In the genomic region with DNA sequence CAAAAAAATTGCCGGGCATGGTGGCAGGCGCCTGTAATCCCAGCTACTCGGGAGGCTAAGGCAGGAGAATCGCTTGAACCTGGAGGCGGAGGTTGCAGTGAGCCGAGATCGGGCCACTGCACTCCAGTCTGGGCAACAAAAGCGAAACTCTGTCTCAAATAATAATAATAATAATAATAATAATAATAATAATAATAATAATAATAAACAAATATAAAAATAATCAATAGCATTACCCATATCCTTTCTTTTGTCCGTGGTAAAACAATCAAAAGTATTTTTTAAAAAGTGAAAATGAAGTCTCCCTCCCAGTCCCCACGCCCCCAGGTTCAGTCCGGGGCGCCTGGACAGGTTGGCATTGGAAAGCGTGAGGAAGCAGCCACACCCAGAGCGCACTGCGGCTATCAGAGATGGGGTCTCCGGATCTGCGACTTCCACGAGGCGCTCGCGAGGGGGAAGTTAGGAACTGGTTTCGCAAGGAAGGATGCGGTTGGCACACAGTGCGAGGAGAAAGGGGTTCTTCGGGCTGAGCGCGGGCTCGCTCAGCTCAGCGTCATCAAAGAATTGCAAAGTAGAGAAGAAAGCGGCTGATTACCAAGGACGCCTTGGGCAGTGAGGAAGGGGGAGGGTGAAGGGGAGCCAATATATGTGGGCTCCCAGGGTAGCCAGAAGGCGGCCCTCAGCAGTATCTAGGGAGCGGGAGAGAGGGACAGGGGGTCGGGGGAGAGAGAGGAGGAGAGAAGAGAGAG, we compare ENCODE assay signal across 12 cellular contexts.
DNase-seq lines count a peak whose midpoint lies in the region; ATAC-seq lines count a peak whose summit lies in the region.
"Had no signal": no experiment of that assay in that cellular context is flagged by ENCODE, and none has a peak within 500 bp of the region (broad histone marks: within the 10 kb centered on the region; RNA-seq: fewer than 3 reads in every experiment).

No MANE protein-coding gene starts in this region.

- H3K27me3 ChIP-seq in HUES64 (ENCODE audit: insufficient read depth, low read length) (peaks cover 23% of the 10 kb centered on the region), skeletal muscle satellite cell (ENCODE audit: control insufficient read depth, insufficient read depth, low read length) (peaks cover 72% of the 10 kb centered on the region)

- WGBS in HUES64, result 52% methylated on average over 30 of the region's 34 CpGs

- peak overlapping the region; percentile 47 for H3K4me2 ChIP-seq in skeletal muscle satellite cell (ENCODE audit: low read length)

- peak overlapping the region; percentile 42 for H3K4me3 ChIP-seq in HUES64 (ENCODE audit: low read length)
- H3K4me3 ChIP-seq in skeletal muscle satellite cell (ENCODE audit: low read length), result no peak overlapping the region
- H3K4me3 ChIP-seq: tibial artery had no signal

- intact Hi-C loops in left ventricle myocardium superior (cut with micrococcal nuclease), result no loop called here

- no peaks in the 10 kb centered on the region for H3K36me3 ChIP-seq in HUES64 (ENCODE audit: insufficient read depth, low read length)
- H3K36me3 ChIP-seq in skeletal muscle satellite cell (ENCODE audit: insufficient read depth, low read length), result no peaks in the 10 kb centered on the region
- H3K36me3 ChIP-seq: tibial artery had no signal

- DNase-seq in SKM-1 treated with dmso at 0.1 percent for 144 hours (lab: John Stamatoyannopoulos, UW; ENCODE audit: unreplicated experiment) (peak; percentile 71), left ventricle myocardium superior (peak; percentile 51), foreskin melanocyte (no peak), activated T-cell treated with anti-CD3 and anti-CD28 coated beads for 4 hours (no peak), SW480 (ENCODE audit: low spot score) (no peak)
- DNase-seq: activated T-cell treated with anti-CD3 and anti-CD28 coated beads, Interleukin-2, amount 50 U/mL, for 48 hours; NCI-H187; SHP77 treated with DMSO at 0.1 percent for 48 hours had no signal

- H3K4me1 ChIP-seq in HUES64 (ENCODE audit: insufficient read depth, low read length) (no peaks in the 10 kb centered on the region), skeletal muscle satellite cell (ENCODE audit: control insufficient read depth, insufficient read depth, low read length) (no peaks in the 10 kb centered on the region)

- H3K9ac ChIP-seq in HUES64 (ENCODE audit: low read depth, low read length) (no peak overlapping the region), skeletal muscle satellite cell (ENCODE audit: low read depth, low read length) (no peak overlapping the region)

- peak; percentile 71 for ATAC-seq in left ventricle myocardium superior
- ATAC-seq in HG03280 (IDR thresholded peaks at IDR 0.05; ENCODE audit: unreplicated experiment), result no peak

- H3K27ac ChIP-seq in HUES64 (ENCODE audit: low read depth, low read length), result no peak overlapping the region
- H3K27ac ChIP-seq: tibial artery had no signal

- H3K9me3 ChIP-seq in HUES64 (ENCODE audit: insufficient read depth, low read depth, low read length), result no peaks in the 10 kb centered on the region
- H3K9me3 ChIP-seq in skeletal muscle satellite cell (replicated peaks; ENCODE audit: low read length), result no peaks in the 10 kb centered on the region
- H3K9me3 ChIP-seq: tibial artery had no signal

Comparison
In these comparisons a context has a peak if more than half of its experiments do, and no peak if none do; other contexts are left out.
1. DNase-seq: peak in SKM-1 treated with dmso at 0.1 percent for 144 hours (single experiment) and left ventricle myocardium superior (single experiment); none in foreskin melanocyte (single experiment), activated T-cell treated with anti-CD3 and anti-CD28 coated beads for 4 hours (single experiment) and SW480 (single experiment).